In the genomic region with DNA sequence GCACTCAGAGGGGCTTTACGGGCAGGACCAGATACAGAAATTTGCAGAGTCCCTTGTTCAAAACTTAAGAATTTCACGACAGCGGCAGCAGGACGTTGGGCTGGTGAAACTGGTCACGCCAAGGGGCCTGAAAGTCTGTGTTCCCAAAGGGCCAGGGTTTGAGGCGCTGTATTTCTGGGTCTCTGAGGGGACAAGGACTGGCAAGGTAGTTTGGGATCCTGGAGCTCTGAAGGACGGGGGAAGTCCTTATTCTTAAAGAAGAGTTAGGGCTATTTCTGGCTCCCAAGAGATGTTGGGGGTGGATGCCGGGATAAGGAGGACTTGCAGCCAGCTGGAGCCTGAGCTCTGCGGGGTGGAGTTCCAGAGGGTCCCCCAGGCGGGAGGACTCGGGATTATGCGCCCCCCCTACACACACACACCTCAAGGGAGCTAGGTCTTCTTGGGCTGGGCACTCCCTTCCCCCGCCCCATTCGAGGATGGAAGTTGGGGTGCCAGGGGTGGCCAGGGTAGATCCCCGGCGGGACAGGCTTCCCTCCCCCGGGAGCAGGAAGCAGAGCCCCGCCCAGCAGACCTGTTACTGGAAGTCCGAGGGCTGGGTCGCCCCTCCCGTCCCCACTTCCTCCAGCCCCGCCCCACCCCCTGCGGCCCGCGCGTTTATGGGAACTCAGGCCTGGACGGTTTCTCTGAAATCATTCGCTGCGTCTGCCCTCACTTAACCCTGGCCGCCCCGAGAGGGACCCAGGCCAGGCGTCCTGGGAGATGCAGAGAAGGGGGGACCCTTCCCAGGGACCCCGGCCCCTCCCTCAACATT, we compare ENCODE assay signal across 1 cellular context.
A peak's percentile ranks its signal among the peaks of the same experiment; 100 is the strongest.
TF ChIP-seq lines count a peak whose summit lies in the region.

No MANE protein-coding gene starts in this region.

TF ChIP-seq in HepG2, 621 proteins besides CTCF, POLR2A, EP300 and RAD21:
- TF ChIP-seq ZNF350 (CRISPR knock-in tag; IDR thresholded peaks at IDR 0.05; ENCODE audit: borderline replicate concordance, low read depth) = no peak
- TF ChIP-seq MAFK (conservative IDR thresholded peaks at IDR 0.05 in 1 of 2, IDR thresholded peaks at IDR 0.05 in 1 of 2; ENCODE audit: low read length in 2 of 2) = no peak
- peak; percentile 21 for TF ChIP-seq HNRNPLL (IDR thresholded peaks at IDR 0.05; ENCODE audit: low read depth, low read length, poor library complexity, severe bottlenecking)
- TF ChIP-seq GATAD2A (CRISPR knock-in tag; IDR thresholded peaks at IDR 0.05) = no peak
- peak; percentile 24; the same call in 1 of the 2 replicates for TF ChIP-seq ZBTB38 (CRISPR knock-in tag; IDR thresholded peaks at IDR 0.05)
- peak; percentile 38; the same call in 1 of the 2 replicates for TF ChIP-seq RBFOX2 (IDR thresholded peaks at IDR 0.05; ENCODE audit: low read depth, low read length)
- TF ChIP-seq, protein P1, sequence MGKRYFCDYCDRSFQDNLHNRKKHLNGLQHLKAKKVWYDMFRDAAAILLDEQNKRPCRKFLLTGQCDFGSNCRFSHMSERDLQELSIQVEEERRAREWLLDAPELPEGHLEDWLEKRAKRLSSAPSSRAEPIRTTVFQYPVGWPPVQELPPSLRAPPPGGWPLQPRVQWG (CRISPR knock-in tag; IDR thresholded peaks at IDR 0.05; ENCODE audit: borderline replicate concordance, low read depth) = no peak
- TF ChIP-seq ZNF83 (CRISPR knock-in tag; IDR thresholded peaks at IDR 0.05; ENCODE audit: borderline replicate concordance) = no peak
- TF ChIP-seq HNF4A (CRISPR knock-in tag; IDR thresholded peaks at IDR 0.05) = no peak
- TF ChIP-seq ZNF24 (IDR thresholded peaks at IDR 0.05) = no peak
- TF ChIP-seq PCBP1 (IDR thresholded peaks at IDR 0.05; ENCODE audit: borderline replicate concordance, low read depth, low read length) = 0 out of 2 replicates have a peak, but pooled peaks have one; percentile 46
- no peak for TF ChIP-seq RBM22 (optimal IDR thresholded peaks at IDR 0.05; ENCODE audit: low read length)
- TF ChIP-seq SRSF4 (IDR thresholded peaks at IDR 0.05; ENCODE audit: low read depth, low read length, poor library complexity, severe bottlenecking) = no peak
- TF ChIP-seq, protein P2, sequence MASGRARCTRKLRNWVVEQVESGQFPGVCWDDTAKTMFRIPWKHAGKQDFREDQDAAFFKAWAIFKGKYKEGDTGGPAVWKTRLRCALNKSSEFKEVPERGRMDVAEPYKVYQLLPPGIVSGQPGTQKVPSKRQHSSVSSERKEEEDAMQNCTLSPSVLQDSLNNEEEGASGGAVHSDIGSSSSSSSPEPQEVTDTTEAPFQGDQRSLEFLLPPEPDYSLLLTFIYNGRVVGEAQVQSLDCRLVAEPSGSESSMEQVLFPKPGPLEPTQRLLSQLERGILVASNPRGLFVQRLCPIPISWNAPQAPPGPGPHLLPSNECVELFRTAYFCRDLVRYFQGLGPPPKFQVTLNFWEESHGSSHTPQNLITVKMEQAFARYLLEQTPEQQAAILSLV (CRISPR knock-in tag; IDR thresholded peaks at IDR 0.05; ENCODE audit: borderline replicate concordance) = no peak
